14 cellular contexts compared by ENCODE assay signal in the genomic region with DNA sequence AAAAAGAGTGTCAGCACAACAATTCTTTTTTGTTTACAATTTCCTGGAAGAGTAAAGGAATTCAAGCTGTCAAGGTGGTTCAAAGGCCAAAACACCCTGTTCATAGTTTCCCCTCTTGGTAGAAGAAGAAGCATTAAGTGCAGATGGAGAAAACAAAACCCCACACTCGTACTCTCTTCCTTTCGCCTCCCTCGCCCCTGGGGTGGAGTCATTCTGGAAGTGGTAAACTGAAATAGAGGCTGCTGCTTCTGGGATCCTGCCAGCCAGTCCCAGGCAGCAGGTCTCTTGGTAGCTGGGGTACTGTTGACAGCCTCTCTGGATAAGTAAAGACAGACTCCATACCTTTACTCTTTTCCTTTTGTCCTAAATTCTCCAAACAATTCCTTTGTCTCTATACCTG.
DNase-seq lines count a peak whose midpoint lies in the region; ATAC-seq and TF ChIP-seq lines count a peak whose summit lies in the region.
"Had no signal": no experiment of that assay in that cellular context is flagged by ENCODE, and none has a peak within 500 bp of the region (broad histone marks: within the 10 kb centered on the region; RNA-seq: fewer than 3 reads in every experiment).

No MANE protein-coding gene starts in this region.

- H2BK5ac ChIP-seq in mesenchymal stem cell (ENCODE audit: low read depth, low read length, poor library complexity, severe bottlenecking) = no peak overlapping the region

- peak overlapping the region in 1 of 2 experiments; percentile 58 for H3K18ac ChIP-seq in mesenchymal stem cell (ENCODE audit: low read depth in 1 of 2, low read length in 2 of 2)

- no peak overlapping the region for H2BK15ac ChIP-seq in mesenchymal stem cell (ENCODE audit: low read depth, poor library complexity, severe bottlenecking)

- H3K9ac ChIP-seq in mesenchymal stem cell (ENCODE audit: low read length) = no peak overlapping the region

- in situ Hi-C loops in brain microvascular endothelial cell (cut with HindIII; ENCODE audit: low pct_ligation_motif_present, low sequenced_read_pairs) (no loop called here), HAP-1 (cut with MboI; ENCODE audit: low sequenced_read_pairs) (no loop called here)

- H3K23ac ChIP-seq in mesenchymal stem cell (ENCODE audit: low read length in 2 of 2) = no peak overlapping the region

- H3K79me1 ChIP-seq in mesenchymal stem cell (replicated peaks; ENCODE audit: low read length, poor library complexity, severe bottlenecking) = no peaks in the 10 kb centered on the region

- H2BK12ac ChIP-seq in mesenchymal stem cell (ENCODE audit: low read length in 2 of 2) = peak overlapping the region; percentile 38 to 70

- peaks cover 45% of the 10 kb centered on the region for H3K4me1 Mint-ChIP-seq in activated T-cell treated with anti-CD3 and anti-CD28 coated beads, Interleukin-2, amount 50 U/mL, for 4 hours (ENCODE audit: low read depth)

- intact Hi-C loops in left cardiac atrium (cut with DNase I) = no loop called here
- intact Hi-C loops in Right ventricle myocardium inferior (cut with DNase I) = no loop called here

- ATAC-seq in left cardiac atrium (no peak), Right ventricle myocardium inferior (no peak)
- peak; percentile 66 to 75 for ATAC-seq in activated T-cell treated with anti-CD3 and anti-CD28 coated beads, Interleukin-2, amount 50 U/mL, for 4 hours
- ATAC-seq: psoas muscle had no signal

- H3K4me2 ChIP-seq in mesenchymal stem cell (ENCODE audit: low read length, poor library complexity, severe bottlenecking) = no peak overlapping the region

- no peak overlapping the region for H2AFZ ChIP-seq in mesenchymal stem cell (ENCODE audit: low read depth, low read length)

- no peak overlapping the region for H3K14ac ChIP-seq in mesenchymal stem cell (ENCODE audit: low read length in 2 of 2)

- no peak overlapping the region for H2AK5ac ChIP-seq in mesenchymal stem cell (ENCODE audit: low read length, severe bottlenecking)

- H3K9me3 ChIP-seq in mesenchymal stem cell (ENCODE audit: control insufficient read depth, low read length) (peaks cover 10% of the 10 kb centered on the region), thymus (ENCODE audit: control insufficient read depth) (no peaks in the 10 kb centered on the region), HAP-1 (no peaks in the 10 kb centered on the region; the same call in 1 of the 2 replicates)

- no peaks in the 10 kb centered on the region for H3K36me3 Mint-ChIP-seq in activated T-cell treated with anti-CD3 and anti-CD28 coated beads, Interleukin-2, amount 50 U/mL, for 4 hours (ENCODE audit: insufficient read depth)

- H3K27me3 Mint-ChIP-seq in activated T-cell treated with anti-CD3 and anti-CD28 coated beads, Interleukin-2, amount 50 U/mL, for 4 hours (ENCODE audit: low read depth) = no peaks in the 10 kb centered on the region

- no peak overlapping the region for H4K8ac ChIP-seq in mesenchymal stem cell (ENCODE audit: low read length)

- no peaks in the 10 kb centered on the region for H3K27me3 ChIP-seq in mesenchymal stem cell (ENCODE audit: control insufficient read depth in 1 of 2, insufficient read depth in 1 of 2, low read length in 2 of 2)
- H3K27me3 ChIP-seq in thymus (ENCODE audit: control insufficient read depth, insufficient read depth) = no peaks in the 10 kb centered on the region
- H3K27me3 ChIP-seq in brain microvascular endothelial cell (replicated peaks) = no peaks in the 10 kb centered on the region
- H3K27me3 ChIP-seq in HAP-1 (ENCODE audit: low read depth) = no peaks in the 10 kb centered on the region

- no peaks in the 10 kb centered on the region for H3K4me1 ChIP-seq in mesenchymal stem cell (ENCODE audit: control insufficient read depth, insufficient read depth, low read depth, low read length)
- H3K4me1 ChIP-seq in thymus (ENCODE audit: control insufficient read depth, insufficient read depth, low read length) = peaks cover 5% of the 10 kb centered on the region
- H3K4me1 ChIP-seq in HAP-1 = no peaks in the 10 kb centered on the region
- H3K4me1 ChIP-seq: psoas muscle had no signal

- TF ChIP-seq CTCF in brain microvascular endothelial cell (IDR thresholded peaks at IDR 0.05; ENCODE audit: low read depth, low read length, missing control alignments) = no peak

- peaks cover 10% of the 10 kb centered on the region for H3K9me3 Mint-ChIP-seq in activated T-cell treated with anti-CD3 and anti-CD28 coated beads, Interleukin-2, amount 50 U/mL, for 4 hours

- peak overlapping the region; percentile 81 for H2BK120ac ChIP-seq in mesenchymal stem cell (ENCODE audit: low read depth, low read length)

- peak overlapping the region in 1 of 2 experiments; percentile 81 for H3K4ac ChIP-seq in mesenchymal stem cell (ENCODE audit: low read depth in 1 of 2, low read length in 2 of 2)

- DNase-seq in left cardiac atrium (peak; percentile 37), Right ventricle myocardium inferior (ENCODE audit: missing footprints) (no peak), mesenchymal stem cell (no peak), epidermal melanocyte (ENCODE audit: insufficient read length, low spot score) (no peak), brain microvascular endothelial cell (no peak), HAP-1 (ENCODE audit: low spot score in 2 of 2) (no peak)
- peak; percentile 8 for DNase-seq in activated T-cell treated with anti-CD3 and anti-CD28 coated beads, Interleukin-2, amount 50 U/mL, for 4 hours
- DNase-seq: DMS 273 treated with DMSO at 0.1 percent for 48 hours, NCI-H1092 treated with DMSO at 0.1 percent for 48 hours, NCI-H510A treated with DMSO at 0.1 percent for 48 hours, psoas muscle had no signal

- peak overlapping the region; percentile 35 for H3K4me3 Mint-ChIP-seq in activated T-cell treated with anti-CD3 and anti-CD28 coated beads, Interleukin-2, amount 50 U/mL, for 4 hours
- H3K4me3 Mint-ChIP-seq: mesothelial cell of epicardium had no signal

- H3K4me3 ChIP-seq in mesenchymal stem cell (ENCODE audit: insufficient read depth in 1 of 2, low read depth in 1 of 2, low read length in 2 of 2) (no peak overlapping the region), thymus (ENCODE audit: low read length) (no peak overlapping the region), brain microvascular endothelial cell (ENCODE audit: low read depth, low read length) (no peak overlapping the region), HAP-1 (no peak overlapping the region)
- H3K4me3 ChIP-seq: psoas muscle had no signal

- H3K27ac ChIP-seq in mesenchymal stem cell (ENCODE audit: low read length, poor library complexity, severe bottlenecking) (no peak overlapping the region), thymus (ENCODE audit: low read depth) (peak overlapping the region; percentile 69), brain microvascular endothelial cell (no peak overlapping the region)
- H3K27ac ChIP-seq: psoas muscle, RWPE1 had no signal

- peak overlapping the region; percentile 64 for H4K91ac ChIP-seq in mesenchymal stem cell (ENCODE audit: low read length)

- no CpG with 5 or more reads among the region's 3 CpGs for WGBS in mesenchymal stem cell
- 47% methylated on average over 3 of the region's 3 CpGs for WGBS in thymus

- H3K36me3 ChIP-seq in mesenchymal stem cell (ENCODE audit: control insufficient read depth in 1 of 2, insufficient read depth in 2 of 2, low read depth in 1 of 2, low read length in 2 of 2) (no peaks in the 10 kb centered on the region), thymus (ENCODE audit: control insufficient read depth, insufficient read depth) (no peaks in the 10 kb centered on the region), brain microvascular endothelial cell (replicated peaks) (no peaks in the 10 kb centered on the region), HAP-1 (replicated peaks) (no peaks in the 10 kb centered on the region)

Comparison
In these comparisons a context has a peak if more than half of its experiments do, and no peak if none do; other contexts are left out.
1. DNase-seq: peak in left cardiac atrium (single experiment) and activated T-cell treated with anti-CD3 and anti-CD28 coated beads, Interleukin-2, amount 50 U/mL, for 4 hours (single experiment); none in Right ventricle myocardium inferior (single experiment), mesenchymal stem cell (single experiment), epidermal melanocyte (single experiment), brain microvascular endothelial cell (single experiment) and HAP-1 (0 of 2).
2. ATAC-seq: peak in activated T-cell treated with anti-CD3 and anti-CD28 coated beads, Interleukin-2, amount 50 U/mL, for 4 hours (2 of 2); none in left cardiac atrium (0 of 2) and Right ventricle myocardium inferior (single experiment).